ENCODE assay signal across 21 cellular contexts in the genomic region with DNA sequence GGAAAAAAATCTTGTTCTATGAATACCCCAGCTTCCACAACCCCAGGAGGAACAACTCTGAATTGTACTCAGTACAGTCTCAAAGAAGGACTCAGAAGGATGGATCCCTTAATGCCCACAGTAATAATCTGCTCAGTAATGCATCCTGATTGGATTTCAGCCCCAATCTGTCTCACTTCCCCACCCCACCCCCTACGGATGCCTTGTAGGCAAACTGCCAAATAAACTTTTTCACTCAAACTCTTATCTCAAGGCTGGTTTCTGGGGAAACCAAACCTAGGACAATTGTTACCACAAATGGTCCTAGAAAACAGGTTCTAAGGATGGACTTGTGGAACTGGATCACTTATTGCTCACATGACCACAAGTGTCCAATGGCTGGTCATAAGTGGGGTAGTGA.
"Had no signal": no experiment of that assay in that cellular context is flagged by ENCODE, and none has a peak within 500 bp of the region (broad histone marks: within the 10 kb centered on the region; RNA-seq: fewer than 3 reads in every experiment).

No MANE protein-coding gene starts in this region.

- H3K4me3 Mint-ChIP-seq: mesothelial cell of epicardium, naive B cell had no signal

- H3K27me3 Mint-ChIP-seq: naive B cell had no signal

- DNase-seq: dermis blood vessel endothelial cell; dorsolateral prefrontal cortex; effector CD4-positive, alpha-beta T cell; effector memory CD4-positive, alpha-beta T cell; foreskin fibroblast; foreskin melanocyte; gastrocnemius medialis; glutamatergic neuron; head of caudate nucleus; heart right ventricle; hippocampal formation; left cardiac atrium; left lung; left ventricle myocardium superior; lower lobe of right lung; mesenchymal stem cell; mucosa of descending colon; naive B cell had no signal

- H3K36me3 Mint-ChIP-seq: mesothelial cell of epicardium, naive B cell had no signal

- H3K4me1 Mint-ChIP-seq: naive B cell had no signal

- H3K4me3 ChIP-seq: coronary artery, dorsolateral prefrontal cortex, esophagus muscularis mucosa, gastrocnemius medialis, heart right ventricle, left lung, lower lobe of right lung, mucosa of descending colon had no signal

- ATAC-seq: gastrocnemius medialis, heart right ventricle, left cardiac atrium, left lung, left ventricle myocardium superior, lower lobe of right lung, mucosa of descending colon had no signal
